ENCODE assay signal across 19 cellular contexts in genomic region chr13:80737513-80737912, GRCh38.
DNase-seq lines count a peak whose midpoint lies in the region; ATAC-seq, FAIRE-seq and TF ChIP-seq lines count a peak whose summit lies in the region.
"Had no signal": no experiment of that assay in that cellular context is flagged by ENCODE, and none has a peak within 500 bp of the region (broad histone marks: within the 10 kb centered on the region; RNA-seq: fewer than 3 reads in every experiment).

No MANE protein-coding gene starts in this region.

- FAIRE-seq in K562 (lab: Jason Lieb, UNC), result no peak
- FAIRE-seq: D721Med, GM12892, H54 had no signal

- TF ChIP-seq RAD21 in K562 (CRISPR knock-in tag; conservative IDR thresholded peaks at IDR 0.05 in 1 of 2, IDR thresholded peaks at IDR 0.05 in 1 of 2), result no peak

- H3K9me3 ChIP-seq in right atrium auricular region (peaks cover 0 to 11% of the 10 kb centered on the region in 2 donors), K562 (replicated peaks; ENCODE audit: control insufficient read depth, insufficient read depth, low read depth, low read length) (no peaks in the 10 kb centered on the region), heart left ventricle (peaks cover 0 to 18% (median 5%) of the 10 kb centered on the region in 12 donors), right cardiac atrium (ENCODE audit: control insufficient read depth, low read length) (no peaks in the 10 kb centered on the region)
- H3K9me3 ChIP-seq: HAP-1 had no signal

- BruUV-seq in K562 (replicated peaks; lab: Mats Ljungman, UMichigan), result no TSS peak

- H3K4me2 ChIP-seq in K562 (ENCODE audit: insufficient read depth, low read length), result no peak overlapping the region
- H3K4me2 ChIP-seq: BLaER1 treated with 17β-estradiol and CSF1 and Interleukin-3, amounts not matched to agents 10 nM and 100 nM had no signal

- no peaks in the 10 kb centered on the region for H3K9me1 ChIP-seq in K562 (ENCODE audit: control insufficient read depth, insufficient read depth, low read length)

- no peak for TF ChIP-seq EP300 in K562 (IDR thresholded peaks at IDR 0.05; ENCODE audit: low read length)

- no peak overlapping the region for H2AFZ ChIP-seq in K562 (ENCODE audit: low read depth, low read length)

- H3K9ac ChIP-seq in K562 (ENCODE audit: insufficient read depth in 1 of 2, low read depth in 2 of 2, low read length in 2 of 2), result no peak overlapping the region
- H3K9ac ChIP-seq: BLaER1 treated with 17β-estradiol and CSF1 and Interleukin-3, amounts not matched to agents 10 nM and 100 nM had no signal

- POLR2A ChIA-PET in K562 (lab: Yijun Ruan, JAX), result no interaction called here

- WGBS in K562 (ENCODE audit: insufficient coverage, low coverage, missing lambda C conversion rate), result 3% methylated on average over 1 of the region's 1 CpG
- 38 to 51% (median 47%) methylated on average over 1 of the region's 1 CpG for WGBS in heart left ventricle, 4 donors
- WGBS in right cardiac atrium, result 50% methylated on average over 1 of the region's 1 CpG

- no peaks in the 10 kb centered on the region for H3K79me2 ChIP-seq in K562 (ENCODE audit: control insufficient read depth, insufficient read depth, low read length)

- CTCF ChIA-PET in K562 (lab: Yijun Ruan, JAX; ENCODE audit: low intra/inter-chr PET ratio), result no interaction called here

- DNase-seq in Right ventricle myocardium superior (peak; percentile 69), right atrium auricular region (ENCODE audit: low spot score) (no peak), K562 (ENCODE audit: extremely low read depth in 1 of 4, low spot score in 3 of 4) (no peak), heart left ventricle (peak in 3 of 5 donors; percentile 22 to 58 (median 55)), right cardiac atrium (peak in 2 of 3 donors; percentile 31 to 48), AML-193 (lab: John Stamatoyannopoulos, UW) (no peak)
- DNase-seq: CD4-positive, alpha-beta T cell; CD8-positive, alpha-beta memory T cell; DMS153; DND-41; GOT3; HFFc6 had no signal

- H3K36me3 ChIP-seq in right atrium auricular region (no peaks in the 10 kb centered on the region), K562 (ENCODE audit: control insufficient read depth, insufficient read depth, low read length) (no peaks in the 10 kb centered on the region), heart left ventricle (no peaks in the 10 kb centered on the region)
- H3K36me3 ChIP-seq: BLaER1 treated with 17β-estradiol and CSF1 and Interleukin-3, amounts not matched to agents 10 nM and 100 nM; HAP-1 had no signal

- H3K27me3 ChIP-seq in right atrium auricular region (no peaks in the 10 kb centered on the region), K562 (ENCODE audit: control insufficient read depth in 2 of 2, insufficient read depth in 2 of 2, low read length in 2 of 2) (no peaks in the 10 kb centered on the region), heart left ventricle (no peaks in the 10 kb centered on the region), right cardiac atrium (ENCODE audit: control insufficient read depth, insufficient read depth) (no peaks in the 10 kb centered on the region)
- H3K27me3 ChIP-seq: BLaER1 treated with 17β-estradiol and CSF1 and Interleukin-3, amounts not matched to agents 10 nM and 100 nM had no signal

- H4K20me1 ChIP-seq in K562 (replicated peaks; ENCODE audit: control insufficient read depth, insufficient read depth, low read length), result no peaks in the 10 kb centered on the region
- H4K20me1 ChIP-seq: BLaER1 treated with 17β-estradiol and CSF1 and Interleukin-3, amounts not matched to agents 10 nM and 100 nM had no signal

- intact Hi-C loops in Right ventricle myocardium superior (cut with DNase I) (no loop called here), K562 (cut with micrococcal nuclease) (no loop called here), heart left ventricle (cut with DNase I) (no loop called here), right cardiac atrium (cut with DNase I) (no loop called here)

- H3K27ac ChIP-seq in right atrium auricular region, result no peak overlapping the region
- H3K27ac ChIP-seq in K562 (ENCODE audit: extremely low read depth, low read depth, low read length), result no peak overlapping the region
- H3K27ac ChIP-seq in heart left ventricle, result no peak overlapping the region
- H3K27ac ChIP-seq in right cardiac atrium (ENCODE audit: low read length), result no peak overlapping the region
- H3K27ac ChIP-seq: BLaER1 treated with 17β-estradiol and CSF1 and Interleukin-3, amounts not matched to agents 10 nM and 100 nM had no signal

- TF ChIP-seq POLR2A in K562 (conservative IDR thresholded peaks at IDR 0.05), result no peak
- TF ChIP-seq POLR2A in heart left ventricle (IDR thresholded peaks at IDR 0.05), result no peak

- ATAC-seq in Right ventricle myocardium superior (ENCODE audit: poor library complexity) (peak; percentile 80), K562 (no peak), heart left ventricle (peak in 2 of 4 donors; percentile 51 to 56), right cardiac atrium (no peak), HG02610 (IDR thresholded peaks at IDR 0.05; ENCODE audit: unreplicated experiment) (no peak), HG03520 (IDR thresholded peaks at IDR 0.05; ENCODE audit: unreplicated experiment) (no peak)

- in situ Hi-C loops in K562 (cut with MboI), result no loop called here

- H3K4me3 ChIP-seq in right atrium auricular region, result no peak overlapping the region
- no peak overlapping the region for H3K4me3 ChIP-seq in K562
- no peak overlapping the region for H3K4me3 ChIP-seq in heart left ventricle
- H3K4me3 ChIP-seq in right cardiac atrium (ENCODE audit: low read length), result no peak overlapping the region
- H3K4me3 ChIP-seq: BLaER1 treated with 17β-estradiol and CSF1 and Interleukin-3, amounts not matched to agents 10 nM and 100 nM; HAP-1 had no signal

- H3K4me1 ChIP-seq in right atrium auricular region (no peaks in the 10 kb centered on the region), K562 (replicated peaks in 1 of 2; ENCODE audit: control insufficient read depth in 2 of 2, insufficient read depth in 2 of 2, low read length in 2 of 2) (no peaks in the 10 kb centered on the region), heart left ventricle (peaks cover 0 to 5% (median 0%) of the 10 kb centered on the region in 12 donors), right cardiac atrium (ENCODE audit: control insufficient read depth, insufficient read depth, low read length) (no peaks in the 10 kb centered on the region)
- H3K4me1 ChIP-seq: HAP-1 had no signal

- TF ChIP-seq CTCF in right atrium auricular region (IDR thresholded peaks at IDR 0.05) (no peak), K562 (IDR thresholded peaks at IDR 0.05 in 2 of 3, conservative IDR thresholded peaks at IDR 0.05 in 1 of 3; ENCODE audit: insufficient read depth in 2 of 3, low read depth in 1 of 3, low read length in 3 of 3) (no peak), heart left ventricle (IDR thresholded peaks at IDR 0.05) (no peak)

TF ChIP-seq in K562, 482 proteins besides CTCF, POLR2A, EP300 and RAD21:
- TF ChIP-seq SLC30A9 (CRISPR knock-in tag; IDR thresholded peaks at IDR 0.05), result 0 out of 2 replicates have a peak, but pooled peaks have one; percentile 12
- TF ChIP-seq ELF4 (CRISPR knock-in tag; IDR thresholded peaks at IDR 0.05), result no peak
- TF ChIP-seq CBFA2T3 (IDR thresholded peaks at IDR 0.05), result no peak
- no peak for TF ChIP-seq NFE2L1 (tag; IDR thresholded peaks at IDR 0.05; ENCODE audit: borderline replicate concordance, low read depth)

Comparison
In these comparisons a context has a peak if more than half of its experiments do, and no peak if none do; other contexts are left out.
1. DNase-seq: peak in Right ventricle myocardium superior (single experiment), heart left ventricle (3 of 5) and right cardiac atrium (2 of 3); none in right atrium auricular region (single experiment), K562 (0 of 4) and AML-193 (0 of 2).